In the genomic region with DNA sequence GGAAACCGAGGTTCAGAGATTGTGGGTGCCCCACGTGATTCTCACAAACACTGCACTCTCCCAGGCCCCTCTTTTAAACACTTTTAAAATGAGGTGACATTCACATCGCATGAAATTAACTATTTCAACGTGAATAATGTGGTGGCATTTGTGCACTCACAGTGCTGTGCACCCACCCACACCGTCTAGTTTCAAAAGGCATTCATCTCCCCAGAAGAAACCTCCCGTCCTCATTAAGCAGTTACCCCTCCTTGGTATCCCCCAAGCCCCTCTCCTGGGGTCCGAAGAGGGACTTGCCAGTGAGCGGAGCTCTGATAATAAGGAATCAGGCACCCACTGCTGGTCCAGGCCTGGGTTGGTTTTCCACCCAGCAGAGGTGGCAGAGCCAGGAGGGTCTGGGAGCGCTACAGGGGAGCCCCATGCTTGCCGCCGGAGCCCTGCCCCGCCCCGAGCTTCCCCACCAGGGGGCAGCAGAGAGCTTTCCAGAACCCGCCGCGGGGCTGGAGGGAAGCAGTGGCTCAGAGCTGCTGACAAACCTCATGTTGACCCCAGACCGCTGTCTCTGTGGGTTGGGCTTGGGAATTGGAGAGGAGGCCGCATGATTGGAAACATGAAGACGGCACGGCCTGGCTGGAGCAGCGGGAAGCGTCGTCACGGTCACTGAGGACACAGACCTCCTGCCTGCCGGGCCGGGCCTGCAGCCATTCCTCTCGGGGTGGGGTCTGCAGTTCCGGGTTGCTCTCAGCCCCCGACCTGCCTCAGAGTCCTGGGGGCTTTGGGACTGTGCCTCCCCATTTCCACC, we compare ENCODE assay signal across 8 cellular contexts. TPM values are rescaled to one million over a fixed set of nuclear protein-coding genes. Genes with fewer than 3 reads are reported as not detected.
DNase-seq lines count a peak whose midpoint lies in the region; ATAC-seq lines count a peak whose summit lies in the region.

No MANE protein-coding gene starts in this region.

- H3K4me1 ChIP-seq in effector memory CD4-positive, alpha-beta T cell (ENCODE audit: control insufficient read depth, insufficient read depth, low read length, poor library complexity, severe bottlenecking) = peaks cover 4% of the 10 kb centered on the region

- ATAC-seq in HG03103 (IDR thresholded peaks at IDR 0.05; ENCODE audit: low read depth, unreplicated experiment) = peak; percentile 62
- peak; percentile 88 for ATAC-seq in activated CD8-positive, alpha-beta T cell treated with anti-CD3 and anti-CD28 coated beads, Interleukin-2, amount 10 ng/mL, durations not matched to agents 7 days and 5 days

- no peaks in the 10 kb centered on the region for H3K9me3 Mint-ChIP-seq in activated CD8-positive, alpha-beta T cell treated with anti-CD3 and anti-CD28 coated beads, Interleukin-2, amount 10 ng/mL, durations not matched to agents 7 days and 5 days (ENCODE audit: insufficient read depth)

- H3K4me3 Mint-ChIP-seq in activated CD8-positive, alpha-beta T cell treated with anti-CD3 and anti-CD28 coated beads, Interleukin-2, amount 10 ng/mL, durations not matched to agents 7 days and 5 days = no peak overlapping the region

- POLR2A ChIA-PET in activated CD8-positive, alpha-beta T cell treated with anti-CD3 and anti-CD28 coated beads, Interleukin-2, amount 10 ng/mL, durations not matched to agents 7 days and 5 days (lab: Charles Lee) = no interaction called here

- H3K9me3 ChIP-seq in effector memory CD4-positive, alpha-beta T cell (ENCODE audit: control insufficient read depth, low read length) = no peaks in the 10 kb centered on the region

- H3K27me3 Mint-ChIP-seq in activated CD8-positive, alpha-beta T cell treated with anti-CD3 and anti-CD28 coated beads, Interleukin-2, amount 10 ng/mL, durations not matched to agents 7 days and 5 days (ENCODE audit: low read depth) = no peaks in the 10 kb centered on the region

- H3K27me3 ChIP-seq in effector memory CD4-positive, alpha-beta T cell (replicated peaks; ENCODE audit: control insufficient read depth, insufficient read depth, low read length, poor library complexity, severe bottlenecking) = no peaks in the 10 kb centered on the region

- no peak overlapping the region for H3K27ac Mint-ChIP-seq in activated CD8-positive, alpha-beta T cell treated with anti-CD3 and anti-CD28 coated beads, Interleukin-2, amount 10 ng/mL, durations not matched to agents 7 days and 5 days

- H3K4me1 Mint-ChIP-seq in activated CD8-positive, alpha-beta T cell treated with anti-CD3 and anti-CD28 coated beads, Interleukin-2, amount 10 ng/mL, durations not matched to agents 7 days and 5 days (ENCODE audit: low read depth) = peaks cover 5% of the 10 kb centered on the region

- CTCF ChIA-PET in activated CD8-positive, alpha-beta T cell treated with anti-CD3 and anti-CD28 coated beads, Interleukin-2, amount 10 ng/mL, durations not matched to agents 7 days and 5 days (lab: Charles Lee) = interaction anchor here (0.6 to 2.5 kb wide), 19 partner anchors 12 to 194 kb away, joined by 3 to 20 read pairs (median 4); a partner anchor contains a TSS

- H3K36me3 ChIP-seq in effector memory CD4-positive, alpha-beta T cell (ENCODE audit: control insufficient read depth, insufficient read depth, low read length) = peaks cover 15% of the 10 kb centered on the region

- H3K36me3 Mint-ChIP-seq in activated CD8-positive, alpha-beta T cell treated with anti-CD3 and anti-CD28 coated beads, Interleukin-2, amount 10 ng/mL, durations not matched to agents 7 days and 5 days (ENCODE audit: low read depth) = no peaks in the 10 kb centered on the region

- no peak overlapping the region for H3K27ac ChIP-seq in effector memory CD4-positive, alpha-beta T cell (ENCODE audit: insufficient read depth, low read length, poor library complexity, severe bottlenecking)

- DNase-seq in NK-92 treated with Interleukin-12 subunit alpha and Interleukin-12 subunit beta, amount 100 ng/mL, for 24 hours (lab: John Stamatoyannopoulos, UW) = peak; percentile 29
- DNase-seq in NK-92 (lab: John Stamatoyannopoulos, UW; ENCODE audit: unreplicated experiment) = no peak
- DNase-seq in NCI-H460 (ENCODE audit: extremely low read depth, low read depth) = peak; percentile 11
- DNase-seq in activated CD8-positive, alpha-beta T cell treated with anti-CD3 and anti-CD28 coated beads, Interleukin-2, amount 10 ng/mL, durations not matched to agents 7 days and 5 days = peak; percentile 81
- DNase-seq in effector memory CD4-positive, alpha-beta T cell = peak; percentile 45 to 62 (median 53)
- peak; percentile 95 for DNase-seq in mesenteric fat pad (ENCODE audit: low spot score)
- DNase-seq in stimulated activated CD8-positive, alpha-beta memory T cell treated with anti-CD3 and anti-CD28 coated beads, Interleukin-15, amount 100 ng/mL, for 1 hour (ENCODE audit: low read depth) = peak; percentile 68

- H3K4me3 ChIP-seq in effector memory CD4-positive, alpha-beta T cell (ENCODE audit: insufficient read depth, low read depth, low read length, poor library complexity, severe bottlenecking) = no peak overlapping the region

RNA-seq across cellular contexts. Expression of a gene that starts 27.5 kb away (rescaled TPM):
- not detected in 2 replicates for total RNA-seq in NCI-H460 (2014; rRNA removed; shearing (Covaris generic))
- polyA plus RNA-seq in NCI-H460 (2014; cell fraction: nucleus; rRNA removed) = 0.25 TPM in 1 of 2 replicates, not detected in the other
- total RNA-seq in activated CD8-positive, alpha-beta T cell treated with anti-CD3 and anti-CD28 coated beads, Interleukin-2, amount 10 ng/mL, durations not matched to agents 7 days and 5 days = not detected
- total RNA-seq in mesenteric fat pad = 58.5 TPM

RNA-seq across cellular contexts. Expression of a gene that starts 43.0 kb away (rescaled TPM):
- 2.9 and 8.9 TPM in 2 replicates for total RNA-seq in NCI-H460 (2014; rRNA removed; shearing (Covaris generic))
- 2.5 and 9.7 TPM in 2 replicates for polyA plus RNA-seq in NCI-H460 (2014; cell fraction: nucleus; rRNA removed)
- total RNA-seq in activated CD8-positive, alpha-beta T cell treated with anti-CD3 and anti-CD28 coated beads, Interleukin-2, amount 10 ng/mL, durations not matched to agents 7 days and 5 days = 1 to 10 TPM; 6.3 to 7.3 TPM
- 64.9 TPM for total RNA-seq in mesenteric fat pad

Comparison
In these comparisons a context has a peak if more than half of its experiments do, and no peak if none do; other contexts are left out.
1. RNA of a gene that starts 27.5 kb away (total RNA-seq): 58.5 TPM in mesenteric fat pad (single experiment); not detected in NCI-H460 and not detected in activated CD8-positive, alpha-beta T cell treated with anti-CD3 and anti-CD28 coated beads, Interleukin-2, amount 10 ng/mL, durations not matched to agents 7 days and 5 days; every median in the first group is over 10 times any median in the second.